Comparison of ENCODE assay signal across 28 cellular contexts in the genomic region with DNA sequence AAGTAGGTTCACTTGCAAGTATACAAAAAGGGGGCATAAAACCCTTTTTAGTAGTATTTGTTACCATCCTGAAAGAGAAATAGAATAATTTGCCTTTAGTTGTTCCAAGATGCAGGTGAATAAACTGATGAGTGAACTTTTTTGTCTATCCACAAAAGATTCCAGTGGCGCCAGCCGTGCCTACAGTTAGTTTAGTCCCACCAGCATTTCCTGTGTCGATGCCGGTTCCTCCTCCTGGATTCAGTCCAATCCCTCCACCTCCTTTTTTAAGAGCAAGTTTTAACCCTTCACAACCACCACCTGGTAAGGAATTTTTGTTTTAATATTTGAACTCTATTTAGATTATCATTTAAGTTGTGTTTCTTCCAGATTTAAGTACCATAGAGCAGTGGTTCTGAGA.
DNase-seq lines count a peak whose midpoint lies in the region; ATAC-seq and TF ChIP-seq lines count a peak whose summit lies in the region.
"Had no signal": no experiment of that assay in that cellular context is flagged by ENCODE, and none has a peak within 500 bp of the region (broad histone marks: within the 10 kb centered on the region; RNA-seq: fewer than 3 reads in every experiment).

No MANE protein-coding gene starts in this region.

- H3K9me3 Mint-ChIP-seq in activated T-cell treated with anti-CD3 and anti-CD28 coated beads, Interleukin-2, amount 50 U/mL, for 24 hours = no peaks in the 10 kb centered on the region
- no peaks in the 10 kb centered on the region for H3K9me3 Mint-ChIP-seq in activated T-cell treated with anti-CD3 and anti-CD28 coated beads, Interleukin-2, amount 50 U/mL, for 72 hours
- H3K9me3 Mint-ChIP-seq in nephron progenitor cell = no peaks in the 10 kb centered on the region
- H3K9me3 Mint-ChIP-seq: activated CD4-positive, alpha-beta T cell treated with anti-CD3 and anti-CD28 coated beads, Interleukin-2, amount 10 ng/mL, durations not matched to agents 24 days and 14 days; activated T-helper 1 cell treated with anti-CD3 and anti-CD28 coated beads, Interleukin-12 subunit alpha, Interleukin-12 subunit beta, Interleukin-2, Interleukin-4 antibody, amounts not matched to agents 30 ng/mL and 10 ng/mL and 1 ng/mL, durations not matched to agents 14 hours and 24 hours and 36 hours; endodermal cell; GM23338 had no signal

- peaks cover 17% of the 10 kb centered on the region for H3K4me1 Mint-ChIP-seq in activated T-cell treated with anti-CD3 and anti-CD28 coated beads, Interleukin-2, amount 50 U/mL, for 24 hours (ENCODE audit: low read depth)
- no peaks in the 10 kb centered on the region for H3K4me1 Mint-ChIP-seq in activated T-cell treated with anti-CD3 and anti-CD28 coated beads, Interleukin-2, amount 50 U/mL, for 72 hours (ENCODE audit: low read depth)
- peaks cover 5% of the 10 kb centered on the region for H3K4me1 Mint-ChIP-seq in nephron progenitor cell
- H3K4me1 Mint-ChIP-seq: endodermal cell, GM23338 had no signal

- no peak overlapping the region for H3K4me3 Mint-ChIP-seq in activated T-cell treated with anti-CD3 and anti-CD28 coated beads, Interleukin-2, amount 50 U/mL, for 24 hours
- H3K4me3 Mint-ChIP-seq in activated T-cell treated with anti-CD3 and anti-CD28 coated beads, Interleukin-2, amount 50 U/mL, for 72 hours = no peak overlapping the region
- H3K4me3 Mint-ChIP-seq in nephron progenitor cell = no peak overlapping the region
- H3K4me3 Mint-ChIP-seq: activated CD4-positive, alpha-beta T cell treated with anti-CD3 and anti-CD28 coated beads, Interleukin-2, amount 10 ng/mL, durations not matched to agents 24 days and 14 days; activated T-helper 1 cell treated with anti-CD3 and anti-CD28 coated beads, Interleukin-12 subunit alpha, Interleukin-12 subunit beta, Interleukin-2, Interleukin-4 antibody, amounts not matched to agents 30 ng/mL and 10 ng/mL and 1 ng/mL, durations not matched to agents 14 hours and 24 hours and 36 hours; endodermal cell; GM23338; T-helper 17 cell had no signal

- no peaks in the 10 kb centered on the region for H3K27me3 Mint-ChIP-seq in activated T-cell treated with anti-CD3 and anti-CD28 coated beads, Interleukin-2, amount 50 U/mL, for 24 hours
- H3K27me3 Mint-ChIP-seq in activated T-cell treated with anti-CD3 and anti-CD28 coated beads, Interleukin-2, amount 50 U/mL, for 72 hours (ENCODE audit: low read depth) = no peaks in the 10 kb centered on the region
- H3K27me3 Mint-ChIP-seq in nephron progenitor cell (ENCODE audit: low read depth, poor library complexity) = no peaks in the 10 kb centered on the region
- H3K27me3 Mint-ChIP-seq: activated CD4-positive, alpha-beta T cell treated with anti-CD3 and anti-CD28 coated beads, Interleukin-2, amount 10 ng/mL, durations not matched to agents 24 days and 14 days; T-helper 17 cell had no signal

- H3K36me3 ChIP-seq in ascending aorta = peaks cover 36 to 56% of the 10 kb centered on the region in 2 donors
- H3K36me3 ChIP-seq: uterus had no signal

- TF ChIP-seq CTCF in cardiac fibroblast (IDR thresholded peaks at IDR 0.05; ENCODE audit: low read depth, low read length) = no peak
- TF ChIP-seq CTCF in nephron progenitor cell (IDR thresholded peaks at IDR 0.05) = no peak
- no peak for TF ChIP-seq CTCF in ascending aorta (IDR thresholded peaks at IDR 0.05)

- no peak for ATAC-seq in activated T-cell treated with anti-CD3 and anti-CD28 coated beads, Interleukin-2, amount 50 U/mL, for 72 hours (replicated peaks in 1 of 2)
- ATAC-seq: GM23338, PC-3, T-helper 17 cell had no signal

- peaks cover 78% of the 10 kb centered on the region for H3K36me3 Mint-ChIP-seq in activated T-cell treated with anti-CD3 and anti-CD28 coated beads, Interleukin-2, amount 50 U/mL, for 24 hours (ENCODE audit: low read depth)
- H3K36me3 Mint-ChIP-seq in activated T-cell treated with anti-CD3 and anti-CD28 coated beads, Interleukin-2, amount 50 U/mL, for 72 hours (ENCODE audit: insufficient read depth in 2 of 2) = peaks cover 3 to 38% of the 10 kb centered on the region in 2 donors
- H3K36me3 Mint-ChIP-seq in nephron progenitor cell (ENCODE audit: low read depth) = peaks cover 61% of the 10 kb centered on the region

- H3K9me3 ChIP-seq in ascending aorta = no peaks in the 10 kb centered on the region
- H3K9me3 ChIP-seq: BLaER1 treated with 17β-estradiol and CSF1 and Interleukin-3, amounts not matched to agents 10 nM and 100 nM; colonic mucosa; heart left ventricle; MG63; suprapubic skin; uterus had no signal

- H3K4me1 ChIP-seq in ascending aorta = peaks cover 0 to 6% of the 10 kb centered on the region in 2 donors
- H3K4me1 ChIP-seq: colonic mucosa, uterus had no signal

- H3K27ac Mint-ChIP-seq in activated T-cell treated with anti-CD3 and anti-CD28 coated beads, Interleukin-2, amount 50 U/mL, for 24 hours = peak overlapping the region; percentile 32
- H3K27ac Mint-ChIP-seq in activated T-cell treated with anti-CD3 and anti-CD28 coated beads, Interleukin-2, amount 50 U/mL, for 72 hours = no peak overlapping the region
- H3K27ac Mint-ChIP-seq in nephron progenitor cell = peak overlapping the region; percentile 72
- H3K27ac Mint-ChIP-seq: activated CD4-positive, alpha-beta T cell treated with anti-CD3 and anti-CD28 coated beads, Interleukin-2, amount 10 ng/mL, durations not matched to agents 24 days and 14 days; activated T-helper 1 cell treated with anti-CD3 and anti-CD28 coated beads, Interleukin-12 subunit alpha, Interleukin-12 subunit beta, Interleukin-2, Interleukin-4 antibody, amounts not matched to agents 30 ng/mL and 10 ng/mL and 1 ng/mL, durations not matched to agents 14 hours and 24 hours and 36 hours; endodermal cell; GM23338; T-helper 17 cell had no signal

- no peaks in the 10 kb centered on the region for H3K27me3 ChIP-seq in ascending aorta
- H3K27me3 ChIP-seq: BLaER1 treated with 17β-estradiol and CSF1 and Interleukin-3, amounts not matched to agents 10 nM and 100 nM; colonic mucosa; heart left ventricle; MG63; suprapubic skin; uterus had no signal

- intact Hi-C loops in ascending aorta (cut with DNase I) = no loop called here

- no peak for DNase-seq in activated T-cell treated with anti-CD3 and anti-CD28 coated beads, Interleukin-2, amount 50 U/mL, for 24 hours
- no peak for DNase-seq in activated T-cell treated with anti-CD3 and anti-CD28 coated beads, Interleukin-2, amount 50 U/mL, for 72 hours
- DNase-seq in Kasumi-1 (lab: John Stamatoyannopoulos, UW) = peak; percentile 34 to 35
- peak; percentile 25 to 28 for DNase-seq in cardiac fibroblast (ENCODE audit: low read depth in 2 of 2)
- DNase-seq in nephron progenitor cell = no peak
- no peak for DNase-seq in NCI-H345 treated with DMSO at 0.1 percent for 48 hours (lab: John Stamatoyannopoulos, UW; ENCODE audit: unreplicated experiment)
- DNase-seq in NCI-H187 (lab: John Stamatoyannopoulos, UW) = no peak
- no peak for DNase-seq in ascending aorta (ENCODE audit: low spot score in 2 of 2)
- DNase-seq: ACHN; activated CD4-positive, alpha-beta T cell treated with anti-CD3 and anti-CD28 coated beads, Interleukin-2, amount 10 ng/mL, durations not matched to agents 24 days and 14 days; activated naive CD4-positive, alpha-beta T cell treated with anti-CD3 and anti-CD28 coated beads, Interleukin-2, amount 50 U/mL, for 16 hours; aorta; colonic mucosa; EL; endodermal cell; heart left ventricle; IMR-90; MG63; NCI-H1417; NCI-H82; PC-3; posterior cingulate gyrus; T-helper 17 cell; uterus had no signal

- no peak overlapping the region for H3K4me3 ChIP-seq in cardiac fibroblast (replicated peaks in 1 of 2; ENCODE audit: low read depth in 2 of 2, low read length in 2 of 2)
- H3K4me3 ChIP-seq in ascending aorta = no peak overlapping the region
- H3K4me3 ChIP-seq: BLaER1 treated with 17β-estradiol and CSF1 and Interleukin-3, amounts not matched to agents 10 nM and 100 nM; colonic mucosa; GM23338; heart left ventricle; MG63; suprapubic skin; uterus had no signal

- no peak overlapping the region for H3K27ac ChIP-seq in ascending aorta
- H3K27ac ChIP-seq: BLaER1 treated with 17β-estradiol and CSF1 and Interleukin-3, amounts not matched to agents 10 nM and 100 nM; colonic mucosa; suprapubic skin had no signal

Comparison
In these comparisons a context has a peak if more than half of its experiments do, and no peak if none do; other contexts are left out.
1. DNase-seq: peak in Kasumi-1 (2 of 2) and cardiac fibroblast (2 of 2); none in activated T-cell treated with anti-CD3 and anti-CD28 coated beads, Interleukin-2, amount 50 U/mL, for 24 hours (single experiment), activated T-cell treated with anti-CD3 and anti-CD28 coated beads, Interleukin-2, amount 50 U/mL, for 72 hours (0 of 2), nephron progenitor cell (single experiment), NCI-H345 treated with DMSO at 0.1 percent for 48 hours (single experiment), NCI-H187 (0 of 2) and ascending aorta (0 of 2).